Comparison of ENCODE assay signal across 19 cellular contexts in the genomic region with DNA sequence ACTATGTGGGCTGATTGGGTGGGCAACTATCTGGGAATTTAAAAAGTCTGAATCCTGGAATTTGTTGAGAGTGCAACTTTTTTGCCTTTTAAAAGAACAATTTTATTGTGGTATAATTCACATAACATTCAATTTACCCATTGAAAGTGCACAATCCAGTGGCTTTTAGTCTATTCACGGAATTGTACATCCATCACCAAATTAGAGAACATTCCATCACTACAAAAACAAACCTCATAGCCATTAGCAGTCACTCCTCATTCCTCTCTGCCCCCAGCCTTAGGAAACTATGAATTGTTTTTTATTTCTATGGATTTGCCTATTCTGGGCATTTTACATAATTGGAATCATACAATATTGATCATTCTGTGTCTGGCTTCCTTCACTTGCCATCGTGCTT.
DNase-seq lines count a peak whose midpoint lies in the region; ATAC-seq and TF ChIP-seq lines count a peak whose summit lies in the region.
"Had no signal": no experiment of that assay in that cellular context is flagged by ENCODE, and none has a peak within 500 bp of the region (broad histone marks: within the 10 kb centered on the region; RNA-seq: fewer than 3 reads in every experiment).

No MANE protein-coding gene starts in this region.

- DNase-seq in SK-N-SH (no peak), astrocyte of the cerebellum (ENCODE audit: low read depth) (peak; percentile 60), glutamatergic neuron (no peak), osteoblast (ENCODE audit: insufficient read length, low spot score, missing footprints) (peak; percentile 26), AG08395 (ENCODE audit: low spot score) (no peak)
- DNase-seq: BE2C; C1 segment of cervical spinal cord; CD4-positive, CD25-positive, alpha-beta regulatory T cell; COR-L47; GDM1; HCEC 1CT had no signal

- H3K36me3 ChIP-seq in SK-N-SH (replicated peaks in 1 of 2; ENCODE audit: control insufficient read depth in 1 of 2, insufficient read depth in 2 of 2, low read length in 1 of 2) = no peaks in the 10 kb centered on the region
- no peaks in the 10 kb centered on the region for H3K36me3 ChIP-seq in osteoblast (ENCODE audit: insufficient read depth, low read length)
- H3K36me3 ChIP-seq: BE2C had no signal

- no peak overlapping the region for H3K9ac ChIP-seq in SK-N-SH

- WGBS in SK-N-SH (ENCODE audit: low lambda C conversion rate) = 67% methylated on average over 2 of the region's 2 CpGs

- CTCF ChIA-PET in SK-N-SH (lab: Yijun Ruan, JAX) = interaction anchor here (0.7 kb wide), 1 partner anchor 95 kb away, joined by 3 read pairs; no protein-coding TSS in a partner anchor

- no peak overlapping the region for H2AFZ ChIP-seq in SK-N-SH (ENCODE audit: low read depth)
- H2AFZ ChIP-seq in osteoblast (ENCODE audit: low read length) = no peak overlapping the region
- H2AFZ ChIP-seq: GM23338 had no signal

- H3K9me3 Mint-ChIP-seq in glutamatergic neuron (ENCODE audit: unreplicated experiment) = peaks cover 8% of the 10 kb centered on the region

- H3K36me3 Mint-ChIP-seq in glutamatergic neuron (ENCODE audit: unreplicated experiment) = peaks cover 9% of the 10 kb centered on the region
- H3K36me3 Mint-ChIP-seq: CD4-positive, CD25-positive, alpha-beta regulatory T cell; CD8-positive, alpha-beta memory T cell had no signal

- no peak for TF ChIP-seq RAD21 in SK-N-SH (IDR thresholded peaks at IDR 0.05; ENCODE audit: low read length)

- H3K27ac ChIP-seq in SK-N-SH (ENCODE audit: low read depth in 2 of 2, low read length in 1 of 2) (peak overlapping the region in 1 of 2 experiments; percentile 98; a peak in 1 of 4 replicates), osteoblast (ENCODE audit: low read depth, low read length) (no peak overlapping the region)
- H3K27ac ChIP-seq: 22Rv1, A549, HL-60 had no signal

- no peak overlapping the region for H3K4me2 ChIP-seq in SK-N-SH
- H3K4me2 ChIP-seq in osteoblast (ENCODE audit: insufficient read depth, low read length) = no peak overlapping the region
- H3K4me2 ChIP-seq: A549, GM23338 had no signal

- TF ChIP-seq CTCF in SK-N-SH (IDR thresholded peaks at IDR 0.05) (no peak), astrocyte of the cerebellum (IDR thresholded peaks at IDR 0.05; ENCODE audit: low read depth, low read length, missing control alignments) (no peak), glutamatergic neuron (IDR thresholded peaks at IDR 0.05; ENCODE audit: partially characterized antibody, unreplicated experiment) (no peak), osteoblast (IDR thresholded peaks at IDR 0.05; ENCODE audit: extremely low read depth, low read depth, low read length) (no peak)

- H3K4me1 ChIP-seq in SK-N-SH (ENCODE audit: control insufficient read depth in 1 of 2, insufficient read depth in 2 of 2, low read depth in 1 of 2, low read length in 1 of 2) = peaks cover 0 to 59% of the 10 kb centered on the region in 2 experiments; a peak in 2 of 4 replicates
- peaks cover 6% of the 10 kb centered on the region for H3K4me1 ChIP-seq in osteoblast (ENCODE audit: insufficient read depth, low read length)
- H3K4me1 ChIP-seq: A549 had no signal

- H4K20me1 ChIP-seq in SK-N-SH (ENCODE audit: insufficient read depth) (no peaks in the 10 kb centered on the region), osteoblast (ENCODE audit: insufficient read depth, low read length) (no peaks in the 10 kb centered on the region)

- in situ Hi-C loops in astrocyte of the cerebellum (cut with HindIII; ENCODE audit: low sequenced_read_pairs) = no loop called here

- H3K9me2 ChIP-seq in SK-N-SH = no peaks in the 10 kb centered on the region

- H3K4me1 Mint-ChIP-seq in glutamatergic neuron (ENCODE audit: low read depth, unreplicated experiment) = peaks cover 5% of the 10 kb centered on the region
- H3K4me1 Mint-ChIP-seq: CD4-positive, CD25-positive, alpha-beta regulatory T cell; CD8-positive, alpha-beta memory T cell had no signal

- peaks cover 2% of the 10 kb centered on the region for H3K27me3 Mint-ChIP-seq in glutamatergic neuron (ENCODE audit: unreplicated experiment)

- H3K27me3 ChIP-seq in SK-N-SH (ENCODE audit: insufficient read depth) (no peaks in the 10 kb centered on the region), osteoblast (ENCODE audit: insufficient read depth, low read length) (no peaks in the 10 kb centered on the region)
- H3K27me3 ChIP-seq: BE2C had no signal

- no peak overlapping the region for H3K4me3 Mint-ChIP-seq in glutamatergic neuron (ENCODE audit: unreplicated experiment)
- H3K4me3 Mint-ChIP-seq: CD4-positive, CD25-positive, alpha-beta regulatory T cell; CD8-positive, alpha-beta memory T cell; GM23338 had no signal

- TF ChIP-seq EP300 in SK-N-SH (IDR thresholded peaks at IDR 0.05; ENCODE audit: borderline replicate concordance in 1 of 2, low read depth in 1 of 2, low read length in 1 of 2) = no peak

- no peak overlapping the region for H3K4me3 ChIP-seq in SK-N-SH (ENCODE audit: low read depth in 2 of 2, low read length in 1 of 2)
- no peak overlapping the region for H3K4me3 ChIP-seq in astrocyte of the cerebellum (ENCODE audit: low read depth, low read length)
- H3K4me3 ChIP-seq in osteoblast (ENCODE audit: insufficient read depth, low read length) = no peak overlapping the region
- H3K4me3 ChIP-seq: A549, GM23338 had no signal

- peak overlapping the region; percentile 23 for H3K27ac Mint-ChIP-seq in glutamatergic neuron (ENCODE audit: unreplicated experiment)
- H3K27ac Mint-ChIP-seq: CD4-positive, CD25-positive, alpha-beta regulatory T cell; CD8-positive, alpha-beta memory T cell; GM23338 had no signal

- POLR2A ChIA-PET in SK-N-SH (lab: Yijun Ruan, JAX) = no interaction called here

- H3K9me3 ChIP-seq in SK-N-SH (no peaks in the 10 kb centered on the region), osteoblast (ENCODE audit: low read depth, low read length) (no peaks in the 10 kb centered on the region)
- H3K9me3 ChIP-seq: A549, BE2C had no signal

- H3F3A ChIP-seq in SK-N-SH (replicated peaks; ENCODE audit: insufficient read depth) = no peaks in the 10 kb centered on the region

- H3K79me2 ChIP-seq in SK-N-SH (ENCODE audit: insufficient read depth) (no peaks in the 10 kb centered on the region), osteoblast (ENCODE audit: insufficient read depth, low read length) (no peaks in the 10 kb centered on the region)

- ATAC-seq in SK-N-SH treated with all-trans-retinoic acid at 6 μM for 48 hours (no peak), HG03097 (IDR thresholded peaks at IDR 0.05; ENCODE audit: low FRiP score, unreplicated experiment) (no peak), HG03342 (IDR thresholded peaks at IDR 0.05; ENCODE audit: unreplicated experiment) (no peak)
- ATAC-seq: A549, GM23338 had no signal

TF ChIP-seq in SK-N-SH treated with all-trans-retinoic acid at 6 μM for 48 hours, 23 proteins besides CTCF, POLR2A, EP300 and RAD21:
- no peak for TF ChIP-seq ZC3H10 (CRISPR knock-in tag; IDR thresholded peaks at IDR 0.05)
- no peak for TF ChIP-seq PPARA (CRISPR knock-in tag; IDR thresholded peaks at IDR 0.05; ENCODE audit: borderline replicate concordance)
- peak; percentile 50 for TF ChIP-seq ISL1 (CRISPR knock-in tag; IDR thresholded peaks at IDR 0.05)
- no peak for TF ChIP-seq ZFP3 (CRISPR knock-in tag; IDR thresholded peaks at IDR 0.05)
- TF ChIP-seq BACH2 (CRISPR knock-in tag; IDR thresholded peaks at IDR 0.05; ENCODE audit: borderline replicate concordance) = no peak
TF ChIP-seq in SK-N-SH treated with all-trans-retinoic acid at 6 μM for 48 hours: peak in this region for 1.

TF ChIP-seq in SK-N-SH, 30 proteins besides CTCF, POLR2A, EP300 and RAD21:
- no peak for TF ChIP-seq FOXM1 (IDR thresholded peaks at IDR 0.05; ENCODE audit: low read depth)
- TF ChIP-seq CHD2 (IDR thresholded peaks at IDR 0.05; ENCODE audit: low read length, partially characterized antibody) = no peak
- no peak for TF ChIP-seq MXI1 (IDR thresholded peaks at IDR 0.05; ENCODE audit: low read depth, low read length)
- no peak for TF ChIP-seq FOXJ3 (CRISPR knock-in tag; IDR thresholded peaks at IDR 0.05)
- TF ChIP-seq YY1 (IDR thresholded peaks at IDR 0.05; ENCODE audit: low read depth) = no peak
- TF ChIP-seq, protein P1, sequence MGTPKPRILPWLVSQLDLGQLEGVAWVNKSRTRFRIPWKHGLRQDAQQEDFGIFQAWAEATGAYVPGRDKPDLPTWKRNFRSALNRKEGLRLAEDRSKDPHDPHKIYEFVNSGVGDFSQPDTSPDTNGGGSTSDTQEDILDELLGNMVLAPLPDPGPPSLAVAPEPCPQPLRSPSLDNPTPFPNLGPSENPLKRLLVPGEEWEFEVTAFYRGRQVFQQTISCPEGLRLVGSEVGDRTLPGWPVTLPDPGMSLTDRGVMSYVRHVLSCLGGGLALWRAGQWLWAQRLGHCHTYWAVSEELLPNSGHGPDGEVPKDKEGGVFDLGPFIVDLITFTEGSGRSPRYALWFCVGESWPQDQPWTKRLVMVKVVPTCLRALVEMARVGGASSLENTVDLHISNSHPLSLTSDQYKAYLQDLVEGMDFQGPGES (IDR thresholded peaks at IDR 0.05; ENCODE audit: low read depth, low read length) = no peak
- TF ChIP-seq POLR2AphosphoS5 (IDR thresholded peaks at IDR 0.05; ENCODE audit: low read depth, low read length) = no peak
- TF ChIP-seq, protein P2, sequence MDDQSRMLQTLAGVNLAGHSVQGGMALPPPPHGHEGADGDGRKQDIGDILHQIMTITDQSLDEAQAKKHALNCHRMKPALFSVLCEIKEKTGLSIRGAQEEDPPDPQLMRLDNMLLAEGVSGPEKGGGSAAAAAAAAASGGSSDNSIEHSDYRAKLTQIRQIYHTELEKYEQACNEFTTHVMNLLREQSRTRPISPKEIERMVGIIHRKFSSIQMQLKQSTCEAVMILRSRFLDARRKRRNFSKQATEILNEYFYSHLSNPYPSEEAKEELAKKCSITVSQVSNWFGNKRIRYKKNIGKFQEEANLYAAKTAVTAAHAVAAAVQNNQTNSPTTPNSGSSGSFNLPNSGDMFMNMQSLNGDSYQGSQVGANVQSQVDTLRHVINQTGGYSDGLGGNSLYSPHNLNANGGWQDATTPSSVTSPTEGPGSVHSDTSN (IDR thresholded peaks at IDR 0.05) = no peak
- no peak for TF ChIP-seq ELF1 (IDR thresholded peaks at IDR 0.05)
- no peak for TF ChIP-seq TAF1 (IDR thresholded peaks at IDR 0.05; ENCODE audit: borderline replicate concordance, low read depth, low read length)
- TF ChIP-seq RFX5 (IDR thresholded peaks at IDR 0.05; ENCODE audit: low read length) = no peak

Comparison
In these comparisons a context has a peak if more than half of its experiments do, and no peak if none do; other contexts are left out.
1. DNase-seq: peak in astrocyte of the cerebellum (single experiment) and osteoblast (single experiment); none in SK-N-SH (single experiment), glutamatergic neuron (single experiment) and AG08395 (single experiment).